In genomic region chr2:166090346-166090745, GRCh38 we compare ENCODE assay signal across 22 cellular contexts. TPM values are rescaled to one million over a fixed set of nuclear protein-coding genes. Genes with fewer than 3 reads are reported as not detected.
DNase-seq lines count a peak whose midpoint lies in the region; ATAC-seq and TF ChIP-seq lines count a peak whose summit lies in the region.
"Had no signal": no experiment of that assay in that cellular context is flagged by ENCODE, and none has a peak within 500 bp of the region (broad histone marks: within the 10 kb centered on the region; RNA-seq: fewer than 3 reads in every experiment).

No MANE protein-coding gene starts in this region.

- H3K4me3 ChIP-seq in AG09309 (ENCODE audit: control insufficient read depth, low read depth, low read length) = no peak overlapping the region
- H3K4me3 ChIP-seq in adipocyte (ENCODE audit: low read length) = no peak overlapping the region
- no peak overlapping the region for H3K4me3 ChIP-seq in fibroblast of villous mesenchyme (ENCODE audit: low read depth, low read length)
- H3K4me3 ChIP-seq in lower leg skin (ENCODE audit: low read depth, poor library complexity, severe bottlenecking) = no peak overlapping the region
- H3K4me3 ChIP-seq: ovary, suprapubic skin, vagina had no signal

- no peaks in the 10 kb centered on the region for H3K9me3 ChIP-seq in adipocyte (ENCODE audit: control insufficient read depth, low read length)
- H3K9me3 ChIP-seq: ovary, suprapubic skin, vagina had no signal

- H3K4me1 ChIP-seq in adipocyte (ENCODE audit: control insufficient read depth, insufficient read depth, low read length) = peaks cover 25% of the 10 kb centered on the region
- H3K4me1 ChIP-seq: suprapubic skin, vagina had no signal

- TF ChIP-seq POLR2A in lower leg skin (IDR thresholded peaks at IDR 0.05) = no peak

- H3K9ac ChIP-seq in adipocyte (ENCODE audit: low read length) = no peak overlapping the region

- intact Hi-C loops in lower leg skin (cut with DNase I; ENCODE audit: low total_unique reads) = no loop called here

- H3K36me3 ChIP-seq in adipocyte (ENCODE audit: control insufficient read depth, insufficient read depth, low read length, severe bottlenecking) = no peaks in the 10 kb centered on the region
- H3K36me3 ChIP-seq: ovary, suprapubic skin, vagina had no signal

- no peak for ATAC-seq in GM21576 (IDR thresholded peaks at IDR 0.05; ENCODE audit: unreplicated experiment)
- ATAC-seq: naive thymus-derived CD8-positive, alpha-beta T cell; right cardiac atrium; T-cell had no signal

- no peaks in the 10 kb centered on the region for H3K27me3 ChIP-seq in adipocyte (replicated peaks; ENCODE audit: control insufficient read depth, insufficient read depth, low read length)
- H3K27me3 ChIP-seq: ovary, suprapubic skin, vagina had no signal

- WGBS in lower leg skin, 2 donors = 90% methylated on average over 2 of the region's 2 CpGs

- TF ChIP-seq CTCF in AG09309 (IDR thresholded peaks at IDR 0.05; ENCODE audit: control insufficient read depth, insufficient read depth, low read depth, low read length, missing control alignments) = no peak
- no peak for TF ChIP-seq CTCF in fibroblast of villous mesenchyme (IDR thresholded peaks at IDR 0.05; ENCODE audit: insufficient read depth, low read depth, low read length)
- TF ChIP-seq CTCF in lower leg skin (IDR thresholded peaks at IDR 0.05) = no peak

- peak; percentile 14 for DNase-seq in AG09309 (ENCODE audit: low read depth)
- DNase-seq in MV-4-11 (lab: John Stamatoyannopoulos, UW) = peak; percentile 11
- DNase-seq in adipocyte (ENCODE audit: low read depth) = peak; percentile 46
- DNase-seq in fibroblast of villous mesenchyme (ENCODE audit: low read depth) = peak; percentile 30
- no peak for DNase-seq in lower leg skin (ENCODE audit: low spot score in 2 of 2)
- DNase-seq in globus pallidus (ENCODE audit: low spot score) = no peak
- no peak for DNase-seq in midbrain (lab: John Stamatoyannopoulos, UW)
- DNase-seq: activated CD4-positive, alpha-beta T cell treated with anti-CD3 and anti-CD28 coated beads for 48 hours; activated naive CD8-positive, alpha-beta T cell treated with anti-CD3 and anti-CD28 coated beads, Interleukin-2, amount 10 ng/mL, durations not matched to agents 7 days and 5 days; cortex of kidney; hypothalamus; naive thymus-derived CD8-positive, alpha-beta T cell; NCI-H1048; NCI-H2029 treated with DMSO at 0.1 percent for 48 hours; NCI-H446; ovary; right cardiac atrium; T-cell had no signal

RNA-seq across cellular contexts. Expression of gene SCN1A, which starts 37.5 kb away (rescaled TPM):
- under 0.01 TPM in 1 of 2 replicates, not detected in the other for total RNA-seq in fibroblast of villous mesenchyme
- total RNA-seq in lower leg skin = under 1 TPM in 1 of 4 donors, not detected in 3; 0.04 TPM
- total RNA-seq: activated naive CD8-positive, alpha-beta T cell treated with anti-CD3 and anti-CD28 coated beads, Interleukin-2, amount 10 ng/mL, durations not matched to agents 7 days and 5 days; activated T-helper 2 cell treated with anti-CD3 and anti-CD28 coated beads, Interferon-gamma antibody, Interleukin-2, Interleukin-4, amounts not matched to agents 10 μg/mL and 5 μg/mL and 100 μg/mL, durations not matched to agents 14 hours and 24 hours and 36 hours; naive thymus-derived CD8-positive, alpha-beta T cell; suprapubic skin; T-cell; vagina had no signal

Comparison
In these comparisons a context has a peak if more than half of its experiments do, and no peak if none do; other contexts are left out.
1. DNase-seq: peak in AG09309 (single experiment), MV-4-11 (single experiment), adipocyte (single experiment) and fibroblast of villous mesenchyme (single experiment); none in lower leg skin (0 of 2), globus pallidus (single experiment) and midbrain (single experiment).